ENCODE assay signal across 29 cellular contexts in the genomic region with DNA sequence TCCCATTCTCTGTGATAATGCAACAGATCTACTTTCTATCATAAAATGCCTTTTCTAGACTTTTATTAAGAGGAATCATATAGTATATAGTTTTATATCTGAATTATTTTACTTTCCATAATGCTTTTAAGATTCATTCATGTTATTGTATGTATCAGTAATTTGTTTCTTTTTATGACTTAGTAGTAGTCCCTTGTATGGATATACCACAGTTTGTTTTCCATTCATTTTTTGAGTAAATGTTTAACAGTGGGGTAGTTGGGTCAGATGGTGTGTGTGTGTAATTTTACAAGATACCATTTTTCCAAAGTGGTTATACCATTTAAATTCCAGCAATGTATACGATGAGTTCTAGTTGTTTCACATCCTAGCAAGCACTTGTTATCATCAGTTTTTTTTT.
"Had no signal": no experiment of that assay in that cellular context is flagged by ENCODE, and none has a peak within 500 bp of the region (broad histone marks: within the 10 kb centered on the region; RNA-seq: fewer than 3 reads in every experiment).

No MANE protein-coding gene starts in this region.

- DNase-seq: stimulated activated CD4-positive, alpha-beta T cell treated with anti-CD3 and anti-CD28 coated beads, Interleukin-2, amount 100 ng/mL, for 48 hours; stimulated activated CD4-positive, alpha-beta T cell treated with anti-CD3 and anti-CD28 coated beads, Interleukin-4, amount 100 ng/mL, for 1 hour; stimulated activated CD4-positive, alpha-beta T cell treated with anti-CD3 and anti-CD28 coated beads, Interleukin-4, amount 100 ng/mL, for 24 hours; stimulated activated CD4-positive, alpha-beta T cell treated with anti-CD3 and anti-CD28 coated beads, Interleukin-4, amount 100 ng/mL, for 4 hours; stimulated activated CD8-positive, alpha-beta memory T cell treated with anti-CD3 and anti-CD28 coated beads, Interleukin-4, amount 100 ng/mL, for 48 hours; stimulated activated naive B cell treated with anti-CD40 and anti-IgM and Interleukin-4, amounts not matched to agents 10 μg/mL and 1 μg/mL and 100 μg/mL, for 72 hours; stimulated activated naive CD4-positive, alpha-beta T cell; stimulated activated naive CD4-positive, alpha-beta T cell treated with Interleukin-2 at 50 U/mL for 16 hours; stimulated activated naive CD8-positive, alpha-beta T cell treated with anti-CD3 and anti-CD28 coated beads, Interleukin-15, amount 100 ng/mL, for 72 hours; stimulated activated naive CD8-positive, alpha-beta T cell treated with anti-CD3 and anti-CD28 coated beads, Interleukin-15, Interleukin-2, amounts not matched to agents 100 U/mL and 50 U/mL, for 24 hours; stomach; substantia nigra; testis; thyroid gland; tibial artery; transverse colon; trophoblast cell; upper lobe of left lung; upper lobe of right lung; uterus had no signal

- H3K27ac Mint-ChIP-seq: stimulated activated effector memory CD8-positive, alpha-beta T cell treated with anti-CD3 and anti-CD28 coated beads, Interleukin-12 subunit alpha, Interleukin-12 subunit beta, amount 100 ng/mL, for 72 hours; stimulated activated naive B cell treated with anti-CD40 and anti-IgM and Interleukin-4, amounts not matched to agents 10 μg/mL and 1 μg/mL and 100 μg/mL, for 72 hours; stimulated activated naive CD8-positive, alpha-beta T cell treated with anti-CD3 and anti-CD28 coated beads, Interleukin-15, amount 100 ng/mL, for 72 hours; stimulated activated naive CD8-positive, alpha-beta T cell treated with anti-CD3 and anti-CD28 coated beads, Interleukin-15, Interleukin-2, amounts not matched to agents 100 ng/mL and 50 ng/mL, for 24 hours; type B pancreatic cell had no signal

- H3K27me3 Mint-ChIP-seq: stimulated activated memory B cell treated with anti-CD40 and anti-IgM and Interleukin-4, amounts not matched to agents 10 μg/mL and 1 μg/mL and 100 μg/mL, for 72 hours; stimulated activated naive B cell treated with anti-CD40 and anti-IgM and Interleukin-4, amounts not matched to agents 10 μg/mL and 1 μg/mL and 100 μg/mL, for 72 hours; stimulated activated naive CD8-positive, alpha-beta T cell treated with anti-CD3 and anti-CD28 coated beads, Interleukin-15, amount 100 ng/mL, for 72 hours; stimulated activated naive CD8-positive, alpha-beta T cell treated with anti-CD3 and anti-CD28 coated beads, Interleukin-15, Interleukin-2, amounts not matched to agents 100 ng/mL and 50 ng/mL, for 24 hours had no signal

- H3K4me3 Mint-ChIP-seq: stimulated activated effector memory CD8-positive, alpha-beta T cell treated with anti-CD3 and anti-CD28 coated beads, Interleukin-12 subunit alpha, Interleukin-12 subunit beta, amount 100 ng/mL, for 72 hours; stimulated activated memory B cell treated with anti-CD40 and anti-IgM and Interleukin-4, amounts not matched to agents 10 μg/mL and 1 μg/mL and 100 μg/mL, for 72 hours; stimulated activated naive B cell treated with anti-CD40 and anti-IgM and Interleukin-4, amounts not matched to agents 10 μg/mL and 1 μg/mL and 100 μg/mL, for 72 hours; stimulated activated naive CD8-positive, alpha-beta T cell treated with anti-CD3 and anti-CD28 coated beads, Interleukin-15, amount 100 ng/mL, for 72 hours; stimulated activated naive CD8-positive, alpha-beta T cell treated with anti-CD3 and anti-CD28 coated beads, Interleukin-15, Interleukin-2, amounts not matched to agents 100 ng/mL and 50 ng/mL, for 24 hours; type B pancreatic cell had no signal

- H3K27ac ChIP-seq: stomach, suprapubic skin, testis, thoracic aorta, thyroid gland, tibial artery, tibial nerve, transverse colon, upper lobe of left lung, upper lobe of right lung, uterus, vagina had no signal

- H3K4me1 ChIP-seq: suprapubic skin, testis, thyroid gland, tibial artery, upper lobe of right lung, uterus, vagina had no signal

- H3K27me3 ChIP-seq: stomach, suprapubic skin, testis, thyroid gland, tibial artery, tibial nerve, transverse colon, upper lobe of left lung, upper lobe of right lung, uterus, vagina had no signal

- FAIRE-seq: urothelium cell line had no signal

- H3K9me3 ChIP-seq: stomach, suprapubic skin, testis, thoracic aorta, thyroid gland, tibial artery, tibial nerve, transverse colon, upper lobe of left lung, upper lobe of right lung, uterus, vagina had no signal

- H3K4me3 ChIP-seq: stomach, suprapubic skin, testis, thoracic aorta, thyroid gland, tibial artery, tibial nerve, transverse colon, upper lobe of left lung, upper lobe of right lung, uterus, vagina had no signal

- H3K36me3 ChIP-seq: suprapubic skin, thoracic aorta, thyroid gland, tibial artery, tibial nerve, transverse colon, upper lobe of left lung, uterus, vagina had no signal

- ATAC-seq: stimulated activated effector memory CD8-positive, alpha-beta T cell treated with anti-CD3 and anti-CD28 coated beads, Interleukin-12 subunit alpha, Interleukin-12 subunit beta, amount 100 ng/mL, for 72 hours; stimulated activated memory B cell treated with anti-CD40 and anti-IgM and Interleukin-4, amounts not matched to agents 10 μg/mL and 1 μg/mL and 100 μg/mL, for 72 hours; stimulated activated naive B cell treated with anti-CD40 and anti-IgM and Interleukin-4, amounts not matched to agents 10 μg/mL and 1 μg/mL and 100 μg/mL, for 72 hours; stimulated activated naive CD8-positive, alpha-beta T cell treated with anti-CD3 and anti-CD28 coated beads, Interleukin-15, amount 100 ng/mL, for 72 hours; stimulated activated naive CD8-positive, alpha-beta T cell treated with anti-CD3 and anti-CD28 coated beads, Interleukin-15, Interleukin-2, amounts not matched to agents 100 U/mL and 50 U/mL, for 24 hours; upper lobe of right lung had no signal

- H3K9me3 Mint-ChIP-seq: stimulated activated effector memory CD8-positive, alpha-beta T cell treated with anti-CD3 and anti-CD28 coated beads, Interleukin-12 subunit alpha, Interleukin-12 subunit beta, amount 100 ng/mL, for 72 hours; stimulated activated memory B cell treated with anti-CD40 and anti-IgM and Interleukin-4, amounts not matched to agents 10 μg/mL and 1 μg/mL and 100 μg/mL, for 72 hours; stimulated activated naive CD8-positive, alpha-beta T cell treated with anti-CD3 and anti-CD28 coated beads, Interleukin-15, amount 100 ng/mL, for 72 hours had no signal
